ENCODE assay signal across 8 cellular contexts in the genomic region with DNA sequence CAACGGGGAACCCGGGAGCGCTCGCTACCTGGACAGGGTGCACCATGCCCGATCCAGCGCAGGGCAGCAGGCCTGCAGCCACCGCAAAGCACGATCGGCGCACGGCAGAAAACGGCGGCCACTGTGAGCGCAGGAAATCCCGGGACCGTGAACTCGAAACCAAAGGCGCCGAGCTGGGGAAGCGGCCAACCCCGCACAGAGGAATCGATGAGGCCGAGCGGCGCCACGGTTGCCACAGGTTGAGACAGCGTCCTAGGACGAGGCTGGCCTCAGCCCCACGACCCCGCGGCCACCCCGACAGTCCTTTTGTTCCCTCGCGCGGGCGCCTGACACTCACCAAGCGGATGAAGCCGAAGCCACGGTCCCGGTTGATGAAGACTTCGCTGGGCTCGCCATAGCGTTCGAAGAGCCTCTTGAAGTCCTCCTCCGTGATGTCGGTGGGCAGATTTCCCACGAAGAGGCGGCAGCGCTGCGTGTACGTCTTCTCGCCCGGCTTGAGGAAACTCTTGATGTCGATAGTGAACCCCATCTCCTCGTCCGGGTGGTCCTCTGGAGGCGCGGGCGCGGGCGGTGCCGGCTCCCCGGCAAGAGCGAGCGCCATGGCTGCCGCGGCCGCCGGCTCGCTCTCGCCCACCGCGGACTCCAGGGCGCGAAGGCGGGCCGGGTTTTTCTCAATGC. TPM values are rescaled to one million over a fixed set of nuclear protein-coding genes. Genes with fewer than 3 reads are reported as not detected.
DNase-seq lines count a peak whose midpoint lies in the region; TF ChIP-seq lines count a peak whose summit lies in the region.

No MANE protein-coding gene starts in this region.

- H3K4me1 Mint-ChIP-seq in HFFc6 (ENCODE audit: low read depth), result peaks cover 7% of the 10 kb centered on the region; the same call in 1 of the 2 replicates

- H3K27me3 Mint-ChIP-seq in HFFc6 (ENCODE audit: insufficient read depth), result peaks cover 4% of the 10 kb centered on the region

- H3K27ac Mint-ChIP-seq in HFFc6, result peak overlapping the region; percentile 98

- H2AFZ ChIP-seq in mesenchymal stem cell (ENCODE audit: low read depth, low read length), result no peak overlapping the region

- peak overlapping the region; percentile 46 to 96 for H3K4ac ChIP-seq in mesenchymal stem cell (ENCODE audit: low read depth in 1 of 2, low read length in 2 of 2)

- peak overlapping the region; percentile 98 for H3K4me3 Mint-ChIP-seq in HFFc6

- H3K27ac ChIP-seq in mesenchymal stem cell (ENCODE audit: low read length, poor library complexity, severe bottlenecking), result peak overlapping the region; percentile 96

- peak overlapping the region; percentile 92 for H4K91ac ChIP-seq in mesenchymal stem cell (ENCODE audit: low read length)

- H4K8ac ChIP-seq in mesenchymal stem cell (ENCODE audit: low read length), result peak overlapping the region; percentile 82

- H3K9me3 ChIP-seq in mesenchymal stem cell (ENCODE audit: control insufficient read depth, low read length), result no peaks in the 10 kb centered on the region

- peak overlapping the region; percentile 92 for H2BK120ac ChIP-seq in mesenchymal stem cell (ENCODE audit: low read depth, low read length)

- H3K14ac ChIP-seq in mesenchymal stem cell (ENCODE audit: low read length in 2 of 2), result peak overlapping the region; percentile 95 to 98

- peak; percentile 66 for DNase-seq in GM12865 (ENCODE audit: low read depth)
- peak; percentile 15 for DNase-seq in HFFc6
- peak; percentile 17 for DNase-seq in NCI-H1105 treated with DMSO at 0.1 percent for 48 hours (lab: John Stamatoyannopoulos, UW)
- peak; percentile 17 to 19 for DNase-seq in activated CD8-positive, alpha-beta memory T cell treated with anti-CD3 and anti-CD28 coated beads for 4 hours (ENCODE audit: low read depth in 2 of 2)
- DNase-seq in effector CD8-positive, alpha-beta T cell (lab: John Stamatoyannopoulos, UW), result peak; percentile 42
- peak; percentile 70 for DNase-seq in mesenchymal stem cell
- DNase-seq in stimulated activated CD8-positive, alpha-beta memory T cell treated with anti-CD3 and anti-CD28 coated beads, Interleukin-12 subunit alpha, Interleukin-12 subunit beta, amount 100 ng/mL, for 24 hours (ENCODE audit: extremely low read depth), result peak; percentile 12
- no peak for DNase-seq in Kasumi-1 (lab: John Stamatoyannopoulos, UW)

- H3K36me3 ChIP-seq in mesenchymal stem cell (ENCODE audit: control insufficient read depth in 1 of 2, insufficient read depth in 2 of 2, low read depth in 1 of 2, low read length in 2 of 2), result peaks cover 0 to 9% of the 10 kb centered on the region in 2 experiments

- no peak for TF ChIP-seq CTCF in GM12865 (IDR thresholded peaks at IDR 0.05; ENCODE audit: insufficient read depth, low read depth, low read length, missing control alignments)
- TF ChIP-seq CTCF in HFFc6 (IDR thresholded peaks at IDR 0.05), result no peak; the same call in 1 of the 2 replicates

- H2BK15ac ChIP-seq in mesenchymal stem cell (ENCODE audit: low read depth, poor library complexity, severe bottlenecking), result peak overlapping the region; percentile 29

- peak overlapping the region; percentile 31 for H2BK5ac ChIP-seq in mesenchymal stem cell (ENCODE audit: low read depth, low read length, poor library complexity, severe bottlenecking)

- H3K4me1 ChIP-seq in mesenchymal stem cell (ENCODE audit: control insufficient read depth, insufficient read depth, low read depth, low read length), result peaks cover 3% of the 10 kb centered on the region

- H3K4me3 ChIP-seq in GM12865 (ENCODE audit: low read depth, low read length), result peak overlapping the region; percentile 94
- H3K4me3 ChIP-seq in mesenchymal stem cell (ENCODE audit: insufficient read depth in 1 of 2, low read depth in 1 of 2, low read length in 2 of 2), result peak overlapping the region; percentile 93 to 99

- no peaks in the 10 kb centered on the region for H3K27me3 ChIP-seq in mesenchymal stem cell (ENCODE audit: control insufficient read depth in 1 of 2, insufficient read depth in 1 of 2, low read length in 2 of 2)

- H3K18ac ChIP-seq in mesenchymal stem cell (ENCODE audit: low read depth in 1 of 2, low read length in 2 of 2), result peak overlapping the region; percentile 50 to 90

- WGBS in mesenchymal stem cell, result under 1% methylated on average over 71 of the region's 77 CpGs

- H3K9ac ChIP-seq in mesenchymal stem cell (ENCODE audit: low read length), result peak overlapping the region; percentile 95

- H3K23ac ChIP-seq in mesenchymal stem cell (ENCODE audit: low read length in 2 of 2), result peak overlapping the region in 1 of 2 experiments; percentile 61

- no peaks in the 10 kb centered on the region for H3K9me3 Mint-ChIP-seq in HFFc6

- H3K79me1 ChIP-seq in mesenchymal stem cell (replicated peaks; ENCODE audit: low read length, poor library complexity, severe bottlenecking), result no peaks in the 10 kb centered on the region

- H3K4me2 ChIP-seq in mesenchymal stem cell (ENCODE audit: low read length, poor library complexity, severe bottlenecking), result peak overlapping the region; percentile 63

- peak overlapping the region in 1 of 2 experiments; percentile 40 for H2BK12ac ChIP-seq in mesenchymal stem cell (ENCODE audit: low read length in 2 of 2)

- H2AK5ac ChIP-seq in mesenchymal stem cell (ENCODE audit: low read length, severe bottlenecking), result peak overlapping the region; percentile 35

- peaks cover 5% of the 10 kb centered on the region; the same call in 1 of the 2 replicates for H3K36me3 Mint-ChIP-seq in HFFc6 (ENCODE audit: low read depth)

RNA-seq across cellular contexts. Expression of a gene that starts 0.6 kb away (rescaled TPM):
- total RNA-seq in HFFc6 (2021; fragmentation: NEBNext Ultra II Directional; extraction: Animal tissue kit (Norgen Biotek cat#: 25700)), result 10 to 100 TPM; 35.7 to 41.0 (median 40.0) TPM
- 42.2 TPM for polyA plus RNA-seq in mesenchymal stem cell (2013, experiment 1 of 2)
- 42.5 TPM for polyA plus RNA-seq in mesenchymal stem cell (2013, experiment 2 of 2)

Comparison
In these comparisons a context has a peak if more than half of its experiments do, and no peak if none do; other contexts are left out.
1. DNase-seq: peak in GM12865 (single experiment), HFFc6 (single experiment), NCI-H1105 treated with DMSO at 0.1 percent for 48 hours (single experiment), activated CD8-positive, alpha-beta memory T cell treated with anti-CD3 and anti-CD28 coated beads for 4 hours (2 of 2), effector CD8-positive, alpha-beta T cell (single experiment), mesenchymal stem cell (single experiment) and stimulated activated CD8-positive, alpha-beta memory T cell treated with anti-CD3 and anti-CD28 coated beads, Interleukin-12 subunit alpha, Interleukin-12 subunit beta, amount 100 ng/mL, for 24 hours (single experiment); none in Kasumi-1 (0 of 2).